ENCODE assay signal across 27 cellular contexts in genomic region chr9:101408374-101409078, GRCh38. TPM values are rescaled to one million over a fixed set of nuclear protein-coding genes. Genes with fewer than 3 reads are reported as not detected.
DNase-seq lines count a peak whose midpoint lies in the region; TF ChIP-seq lines count a peak whose summit lies in the region.
"Had no signal": no experiment of that assay in that cellular context is flagged by ENCODE, and none has a peak within 500 bp of the region (broad histone marks: within the 10 kb centered on the region; RNA-seq: fewer than 3 reads in every experiment).

No MANE protein-coding gene starts in this region.

- no peak overlapping the region for H3K27ac ChIP-seq in endodermal cell (ENCODE audit: low read depth, low read length)
- no peak overlapping the region for H3K27ac ChIP-seq in smooth muscle cell (ENCODE audit: low read depth)
- H3K27ac ChIP-seq: 22Rv1, body of pancreas, epithelial cell of prostate, heart left ventricle, SK-N-MC had no signal

- H3K27me3 ChIP-seq in endodermal cell (ENCODE audit: control insufficient read depth, insufficient read depth, low read length, poor library complexity, severe bottlenecking) = no peaks in the 10 kb centered on the region
- H3K27me3 ChIP-seq in smooth muscle cell (ENCODE audit: low read depth) = no peaks in the 10 kb centered on the region
- H3K27me3 ChIP-seq: body of pancreas, heart left ventricle had no signal

- H3K4me1 Mint-ChIP-seq in endodermal cell (no peaks in the 10 kb centered on the region), CD14-positive monocyte (no peaks in the 10 kb centered on the region)

- H3K36me3 Mint-ChIP-seq in endodermal cell (ENCODE audit: low read depth) = peaks cover 80% of the 10 kb centered on the region
- peaks cover 48 to 56% of the 10 kb centered on the region in 2 donors for H3K36me3 Mint-ChIP-seq in CD14-positive monocyte

- no peaks in the 10 kb centered on the region for H4K20me1 ChIP-seq in smooth muscle cell (ENCODE audit: low read depth)

- no peak for TF ChIP-seq CTCF in endodermal cell (conservative IDR thresholded peaks at IDR 0.05)
- no peak for TF ChIP-seq CTCF in smooth muscle cell (IDR thresholded peaks at IDR 0.05; ENCODE audit: borderline replicate concordance, insufficient read depth, poor library complexity, severe bottlenecking)
- TF ChIP-seq CTCF in CD14-positive monocyte (IDR thresholded peaks at IDR 0.05) = no peak

- H3K9me3 Mint-ChIP-seq in endodermal cell (peaks cover 93% of the 10 kb centered on the region), CD14-positive monocyte (peaks cover 58 to 89% (median 83%) of the 10 kb centered on the region in 7 donors)

- H3K9me3 ChIP-seq in endodermal cell (ENCODE audit: control insufficient read depth, low read length) (peaks cover 90% of the 10 kb centered on the region), smooth muscle cell (replicated peaks; ENCODE audit: low read depth) (peaks cover 79% of the 10 kb centered on the region)

- H2AFZ ChIP-seq in smooth muscle cell (ENCODE audit: low read depth) = no peak overlapping the region

- WGBS in endodermal cell (ENCODE audit: insufficient coverage in 1 of 2, insufficient read length in 1 of 2), 2 experiments = 100% methylated on average over 1 to 4 of the region's 5 CpGs
- WGBS in smooth muscle cell (ENCODE audit: low lambda C conversion rate) = 100% methylated on average over 5 of the region's 5 CpGs

- H3K4me1 ChIP-seq in endodermal cell (ENCODE audit: control insufficient read depth, insufficient read depth, low read length) (no peaks in the 10 kb centered on the region), smooth muscle cell (ENCODE audit: low read depth) (no peaks in the 10 kb centered on the region)
- H3K4me1 ChIP-seq: body of pancreas, heart left ventricle had no signal

- no peak overlapping the region for H3K4me3 Mint-ChIP-seq in endodermal cell
- no peak overlapping the region for H3K4me3 Mint-ChIP-seq in CD14-positive monocyte
- H3K4me3 Mint-ChIP-seq: activated CD8-positive, alpha-beta T cell treated with anti-CD3 and anti-CD28 coated beads, Interleukin-2, amount 10 ng/mL, durations not matched to agents 7 days and 5 days; CD4-positive, alpha-beta memory T cell; natural killer cell; T-helper 1 cell treated with Interleukin-12 subunit alpha and Interleukin-12 subunit beta and Interleukin-4 antibody, amounts not matched to agents 30 μg/mL and 1 μg/mL, for 36 hours had no signal

- intact Hi-C loops in CD14-positive monocyte (cut with micrococcal nuclease) = no loop called here

- H3F3A ChIP-seq in smooth muscle cell (ENCODE audit: low read depth) = peaks cover 10% of the 10 kb centered on the region

- no peaks in the 10 kb centered on the region for H3K79me2 ChIP-seq in smooth muscle cell (ENCODE audit: low read depth)

- H3K9ac ChIP-seq in endodermal cell (ENCODE audit: extremely low read depth, low read length, poor library complexity, severe bottlenecking) (no peak overlapping the region), smooth muscle cell (ENCODE audit: low read depth) (no peak overlapping the region)

- no peak overlapping the region for H3K27ac Mint-ChIP-seq in endodermal cell
- no peak overlapping the region for H3K27ac Mint-ChIP-seq in CD14-positive monocyte
- H3K27ac Mint-ChIP-seq: activated CD8-positive, alpha-beta T cell treated with anti-CD3 and anti-CD28 coated beads, Interleukin-2, amount 10 ng/mL, durations not matched to agents 7 days and 5 days; natural killer cell; T-helper 1 cell treated with Interleukin-12 subunit alpha and Interleukin-12 subunit beta and Interleukin-4 antibody, amounts not matched to agents 30 μg/mL and 1 μg/mL, for 36 hours had no signal

- H3K36me3 ChIP-seq in endodermal cell (ENCODE audit: control insufficient read depth, insufficient read depth, low read length) (peaks cover 66% of the 10 kb centered on the region), smooth muscle cell (ENCODE audit: low read depth) (peaks cover 63% of the 10 kb centered on the region)

- peak; percentile 26 for DNase-seq in DMS 273 (lab: John Stamatoyannopoulos, UW; ENCODE audit: unreplicated experiment)
- no peak for DNase-seq in DMS 273 treated with DMSO at 0.1 percent for 48 hours (lab: John Stamatoyannopoulos, UW)
- no peak for DNase-seq in endodermal cell
- no peak for DNase-seq in smooth muscle cell (lab: John Stamatoyannopoulos, UW; ENCODE audit: unreplicated experiment)
- DNase-seq in CD14-positive monocyte (ENCODE audit: low spot score) = no peak
- DNase-seq in germinal center (ENCODE audit: low spot score) = no peak
- DNase-seq: activated CD8-positive, alpha-beta T cell treated with anti-CD3 and anti-CD28 coated beads, Interleukin-2, amount 10 ng/mL, durations not matched to agents 7 days and 5 days; activated gamma-delta T cell; body of pancreas; CD4-positive, alpha-beta memory T cell; cerebellar nuclear complex; DMS79 treated with DMSO at 0.1 percent for 48 hours; heart left ventricle; natural killer cell; NCI-H187; NCI-H526 treated with DMSO at 0.1 percent for 48 hours; substantia nigra had no signal

- no peak overlapping the region for H3K4me2 ChIP-seq in smooth muscle cell

- H3K4me3 ChIP-seq in endodermal cell (ENCODE audit: low read length) = peak overlapping the region; percentile 52
- peak overlapping the region; percentile 10 for H3K4me3 ChIP-seq in smooth muscle cell
- H3K4me3 ChIP-seq: body of pancreas, heart left ventricle, SK-N-MC had no signal

- H3K27me3 Mint-ChIP-seq in endodermal cell (ENCODE audit: insufficient read depth) = peaks cover 3% of the 10 kb centered on the region
- H3K27me3 Mint-ChIP-seq in CD14-positive monocyte (ENCODE audit: low read depth in 3 of 3) = no peaks in the 10 kb centered on the region
- H3K27me3 Mint-ChIP-seq: CD4-positive, alpha-beta memory T cell had no signal

RNA-seq across cellular contexts. Expression of gene ZNF189, which starts 9.9 kb away (rescaled TPM):
- total RNA-seq in endodermal cell (10 to 100 TPM; 16.0 to 20.5 TPM), smooth muscle cell (12.9 and 21.7 TPM in 2 replicates)
- 16.8 TPM for polyA plus RNA-seq in endodermal cell (2013, experiment 1 of 2)
- polyA plus RNA-seq in endodermal cell (2013, experiment 2 of 2) = 15.3 TPM
- polyA plus RNA-seq in smooth muscle cell (2.7 and 3.2 TPM in 2 replicates), CD14-positive monocyte (1 to 10 TPM in 1 of 2 donors, under 1 TPM in 1; 0.72 to 1.2 TPM)

RNA-seq across cellular contexts. Expression of gene MRPL50, which starts 10.1 kb away (rescaled TPM):
- 10 to 100 TPM; 15.5 to 17.4 TPM for total RNA-seq in endodermal cell
- 20.0 TPM for polyA plus RNA-seq in endodermal cell (2013, experiment 1 of 2)
- 19.1 TPM for polyA plus RNA-seq in endodermal cell (2013, experiment 2 of 2)
- total RNA-seq in smooth muscle cell = 13.3 and 15.5 TPM in 2 replicates
- polyA plus RNA-seq in smooth muscle cell = 13.7 and 14.1 TPM in 2 replicates
- polyA plus RNA-seq in CD14-positive monocyte = 1 to 10 TPM; 4.8 to 4.9 TPM

RNA-seq across cellular contexts. Expression of gene BAAT, which starts 23.7 kb away (rescaled TPM):
- total RNA-seq in endodermal cell (not detected), smooth muscle cell (0.04 TPM in 1 of 2 replicates, not detected in the other)
- polyA plus RNA-seq in endodermal cell (2013, experiment 1 of 2) = 0.07 TPM
- 0.08 TPM for polyA plus RNA-seq in endodermal cell (2013, experiment 2 of 2)
- polyA plus RNA-seq in smooth muscle cell (not detected in 2 replicates), CD14-positive monocyte (not detected)
- total RNA-seq: activated CD8-positive, alpha-beta T cell treated with anti-CD3 and anti-CD28 coated beads, Interleukin-2, amount 10 ng/mL, durations not matched to agents 7 days and 5 days; HT1080; natural killer cell; RPMI7951; ureter had no signal

RNA-seq across cellular contexts. Expression of gene ALDOB, which starts 27.0 kb away (rescaled TPM):
- total RNA-seq in endodermal cell (under 1 TPM in 1 of 2 donors, not detected in 1; 0.29 TPM), smooth muscle cell (not detected in 2 replicates)
- not detected for polyA plus RNA-seq in endodermal cell (2013, experiment 1 of 2)
- polyA plus RNA-seq in endodermal cell (2013, experiment 2 of 2) = not detected
- polyA plus RNA-seq in smooth muscle cell (not detected in 2 replicates), CD14-positive monocyte (not detected)
- total RNA-seq: activated CD8-positive, alpha-beta T cell treated with anti-CD3 and anti-CD28 coated beads, Interleukin-2, amount 10 ng/mL, durations not matched to agents 7 days and 5 days; CD4-positive, alpha-beta memory T cell; fibroblast of villous mesenchyme; HT1080; natural killer cell; osteocyte; renal cortical epithelial cell; RPMI7951 had no signal
- polyA plus RNA-seq: CD4-positive, alpha-beta memory T cell had no signal
